Comparison of ENCODE assay signal across 1 cellular context in the genomic region with DNA sequence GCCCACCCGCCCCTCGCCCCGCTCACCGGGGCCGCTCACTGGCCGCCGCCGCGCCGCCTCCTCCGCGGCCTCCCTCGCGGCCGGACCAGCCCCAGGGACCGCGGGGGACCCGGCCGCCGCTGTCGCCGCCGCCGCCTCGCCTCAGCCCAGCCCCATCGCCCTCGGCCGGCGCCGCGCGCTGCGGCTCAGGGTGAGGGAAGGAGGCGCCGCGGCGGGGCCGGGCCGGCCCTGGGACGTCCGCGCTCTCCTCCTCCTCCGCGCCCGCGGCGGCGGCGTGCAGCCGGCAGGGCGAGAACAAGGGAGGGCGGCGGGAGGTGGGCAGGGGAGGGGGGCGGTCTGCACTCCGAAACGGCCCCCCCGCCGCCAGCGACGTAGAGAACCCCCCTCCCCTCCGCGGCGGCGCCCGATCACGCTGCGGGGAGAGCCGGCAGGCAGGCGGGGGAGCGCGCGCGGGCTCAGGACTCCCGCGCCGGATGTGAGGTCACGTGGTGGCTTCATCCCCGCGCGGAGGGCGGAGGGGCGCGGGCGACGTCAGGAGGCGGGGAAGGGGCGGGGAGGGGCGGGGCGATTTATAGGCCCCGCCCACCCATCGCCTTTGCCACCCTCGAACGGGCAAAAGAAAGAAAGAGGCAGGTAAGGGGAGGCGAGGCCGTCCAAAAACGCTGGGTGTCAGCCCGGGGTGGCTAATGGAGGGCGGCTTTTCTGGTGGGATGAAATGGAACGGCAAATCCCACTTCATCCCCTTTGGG.
TF ChIP-seq lines count a peak whose summit lies in the region.

A gene (minus strand): TSS at position 463 of the 749 bp plus-strand sequence. CDS start 24,812 bp downstream, outside the sequence.

TF ChIP-seq in K562, 482 proteins besides CTCF, POLR2A, EP300 and RAD21 (continued from another document and continues in another):
- TF ChIP-seq, protein P1, sequence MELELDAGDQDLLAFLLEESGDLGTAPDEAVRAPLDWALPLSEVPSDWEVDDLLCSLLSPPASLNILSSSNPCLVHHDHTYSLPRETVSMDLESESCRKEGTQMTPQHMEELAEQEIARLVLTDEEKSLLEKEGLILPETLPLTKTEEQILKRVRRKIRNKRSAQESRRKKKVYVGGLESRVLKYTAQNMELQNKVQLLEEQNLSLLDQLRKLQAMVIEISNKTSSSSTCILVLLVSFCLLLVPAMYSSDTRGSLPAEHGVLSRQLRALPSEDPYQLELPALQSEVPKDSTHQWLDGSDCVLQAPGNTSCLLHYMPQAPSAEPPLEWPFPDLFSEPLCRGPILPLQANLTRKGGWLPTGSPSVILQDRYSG (tag; conservative IDR thresholded peaks at IDR 0.05; ENCODE audit: low read depth): no peak
- no peak for TF ChIP-seq ZNF184 (CRISPR knock-in tag; IDR thresholded peaks at IDR 0.05)
- TF ChIP-seq, protein P2, sequence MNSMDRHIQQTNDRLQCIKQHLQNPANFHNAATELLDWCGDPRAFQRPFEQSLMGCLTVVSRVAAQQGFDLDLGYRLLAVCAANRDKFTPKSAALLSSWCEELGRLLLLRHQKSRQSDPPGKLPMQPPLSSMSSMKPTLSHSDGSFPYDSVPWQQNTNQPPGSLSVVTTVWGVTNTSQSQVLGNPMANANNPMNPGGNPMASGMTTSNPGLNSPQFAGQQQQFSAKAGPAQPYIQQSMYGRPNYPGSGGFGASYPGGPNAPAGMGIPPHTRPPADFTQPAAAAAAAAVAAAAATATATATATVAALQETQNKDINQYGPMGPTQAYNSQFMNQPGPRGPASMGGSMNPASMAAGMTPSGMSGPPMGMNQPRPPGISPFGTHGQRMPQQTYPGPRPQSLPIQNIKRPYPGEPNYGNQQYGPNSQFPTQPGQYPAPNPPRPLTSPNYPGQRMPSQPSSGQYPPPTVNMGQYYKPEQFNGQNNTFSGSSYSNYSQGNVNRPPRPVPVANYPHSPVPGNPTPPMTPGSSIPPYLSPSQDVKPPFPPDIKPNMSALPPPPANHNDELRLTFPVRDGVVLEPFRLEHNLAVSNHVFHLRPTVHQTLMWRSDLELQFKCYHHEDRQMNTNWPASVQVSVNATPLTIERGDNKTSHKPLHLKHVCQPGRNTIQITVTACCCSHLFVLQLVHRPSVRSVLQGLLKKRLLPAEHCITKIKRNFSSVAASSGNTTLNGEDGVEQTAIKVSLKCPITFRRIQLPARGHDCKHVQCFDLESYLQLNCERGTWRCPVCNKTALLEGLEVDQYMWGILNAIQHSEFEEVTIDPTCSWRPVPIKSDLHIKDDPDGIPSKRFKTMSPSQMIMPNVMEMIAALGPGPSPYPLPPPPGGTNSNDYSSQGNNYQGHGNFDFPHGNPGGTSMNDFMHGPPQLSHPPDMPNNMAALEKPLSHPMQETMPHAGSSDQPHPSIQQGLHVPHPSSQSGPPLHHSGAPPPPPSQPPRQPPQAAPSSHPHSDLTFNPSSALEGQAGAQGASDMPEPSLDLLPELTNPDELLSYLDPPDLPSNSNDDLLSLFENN (IDR thresholded peaks at IDR 0.05; ENCODE audit: low read depth in 2 of 2, low read length in 2 of 2): no peak
- TF ChIP-seq ATF1 (CRISPR knock-in tag; IDR thresholded peaks at IDR 0.05): no peak
- peak; percentile 66 for TF ChIP-seq ATF1 (tag; IDR thresholded peaks at IDR 0.05)
- TF ChIP-seq RBM14 (IDR thresholded peaks at IDR 0.05; ENCODE audit: borderline replicate concordance, insufficient read depth, low read depth, low read length): no peak
- peak; percentile 39 for TF ChIP-seq POLR2B (IDR thresholded peaks at IDR 0.05; ENCODE audit: low read depth, partially characterized antibody)
- peak; percentile 40 for TF ChIP-seq NEUROD1 (IDR thresholded peaks at IDR 0.05; ENCODE audit: borderline replicate concordance, low read depth, low read length, partially characterized antibody)
- TF ChIP-seq, protein P3, sequence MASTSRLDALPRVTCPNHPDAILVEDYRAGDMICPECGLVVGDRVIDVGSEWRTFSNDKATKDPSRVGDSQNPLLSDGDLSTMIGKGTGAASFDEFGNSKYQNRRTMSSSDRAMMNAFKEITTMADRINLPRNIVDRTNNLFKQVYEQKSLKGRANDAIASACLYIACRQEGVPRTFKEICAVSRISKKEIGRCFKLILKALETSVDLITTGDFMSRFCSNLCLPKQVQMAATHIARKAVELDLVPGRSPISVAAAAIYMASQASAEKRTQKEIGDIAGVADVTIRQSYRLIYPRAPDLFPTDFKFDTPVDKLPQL (IDR thresholded peaks at IDR 0.05; ENCODE audit: extremely low read depth, insufficient read length): no peak
- no peak for TF ChIP-seq IFI16 (CRISPR knock-in tag; IDR thresholded peaks at IDR 0.05)
- no peak for TF ChIP-seq BRF1 (IDR thresholded peaks at IDR 0.05; ENCODE audit: borderline replicate concordance, extremely low read depth, insufficient read length)
- TF ChIP-seq, protein P4, sequence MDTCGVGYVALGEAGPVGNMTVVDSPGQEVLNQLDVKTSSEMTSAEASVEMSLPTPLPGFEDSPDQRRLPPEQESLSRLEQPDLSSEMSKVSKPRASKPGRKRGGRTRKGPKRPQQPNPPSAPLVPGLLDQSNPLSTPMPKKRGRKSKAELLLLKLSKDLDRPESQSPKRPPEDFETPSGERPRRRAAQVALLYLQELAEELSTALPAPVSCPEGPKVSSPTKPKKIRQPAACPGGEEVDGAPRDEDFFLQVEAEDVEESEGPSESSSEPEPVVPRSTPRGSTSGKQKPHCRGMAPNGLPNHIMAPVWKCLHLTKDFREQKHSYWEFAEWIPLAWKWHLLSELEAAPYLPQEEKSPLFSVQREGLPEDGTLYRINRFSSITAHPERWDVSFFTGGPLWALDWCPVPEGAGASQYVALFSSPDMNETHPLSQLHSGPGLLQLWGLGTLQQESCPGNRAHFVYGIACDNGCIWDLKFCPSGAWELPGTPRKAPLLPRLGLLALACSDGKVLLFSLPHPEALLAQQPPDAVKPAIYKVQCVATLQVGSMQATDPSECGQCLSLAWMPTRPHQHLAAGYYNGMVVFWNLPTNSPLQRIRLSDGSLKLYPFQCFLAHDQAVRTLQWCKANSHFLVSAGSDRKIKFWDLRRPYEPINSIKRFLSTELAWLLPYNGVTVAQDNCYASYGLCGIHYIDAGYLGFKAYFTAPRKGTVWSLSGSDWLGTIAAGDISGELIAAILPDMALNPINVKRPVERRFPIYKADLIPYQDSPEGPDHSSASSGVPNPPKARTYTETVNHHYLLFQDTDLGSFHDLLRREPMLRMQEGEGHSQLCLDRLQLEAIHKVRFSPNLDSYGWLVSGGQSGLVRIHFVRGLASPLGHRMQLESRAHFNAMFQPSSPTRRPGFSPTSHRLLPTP (IDR thresholded peaks at IDR 0.05; ENCODE audit: borderline replicate concordance, extremely low read depth, insufficient read length): no peak
- no peak for TF ChIP-seq ESRRB (CRISPR knock-in tag; IDR thresholded peaks at IDR 0.05; ENCODE audit: borderline replicate concordance)
- TF ChIP-seq, protein P5, sequence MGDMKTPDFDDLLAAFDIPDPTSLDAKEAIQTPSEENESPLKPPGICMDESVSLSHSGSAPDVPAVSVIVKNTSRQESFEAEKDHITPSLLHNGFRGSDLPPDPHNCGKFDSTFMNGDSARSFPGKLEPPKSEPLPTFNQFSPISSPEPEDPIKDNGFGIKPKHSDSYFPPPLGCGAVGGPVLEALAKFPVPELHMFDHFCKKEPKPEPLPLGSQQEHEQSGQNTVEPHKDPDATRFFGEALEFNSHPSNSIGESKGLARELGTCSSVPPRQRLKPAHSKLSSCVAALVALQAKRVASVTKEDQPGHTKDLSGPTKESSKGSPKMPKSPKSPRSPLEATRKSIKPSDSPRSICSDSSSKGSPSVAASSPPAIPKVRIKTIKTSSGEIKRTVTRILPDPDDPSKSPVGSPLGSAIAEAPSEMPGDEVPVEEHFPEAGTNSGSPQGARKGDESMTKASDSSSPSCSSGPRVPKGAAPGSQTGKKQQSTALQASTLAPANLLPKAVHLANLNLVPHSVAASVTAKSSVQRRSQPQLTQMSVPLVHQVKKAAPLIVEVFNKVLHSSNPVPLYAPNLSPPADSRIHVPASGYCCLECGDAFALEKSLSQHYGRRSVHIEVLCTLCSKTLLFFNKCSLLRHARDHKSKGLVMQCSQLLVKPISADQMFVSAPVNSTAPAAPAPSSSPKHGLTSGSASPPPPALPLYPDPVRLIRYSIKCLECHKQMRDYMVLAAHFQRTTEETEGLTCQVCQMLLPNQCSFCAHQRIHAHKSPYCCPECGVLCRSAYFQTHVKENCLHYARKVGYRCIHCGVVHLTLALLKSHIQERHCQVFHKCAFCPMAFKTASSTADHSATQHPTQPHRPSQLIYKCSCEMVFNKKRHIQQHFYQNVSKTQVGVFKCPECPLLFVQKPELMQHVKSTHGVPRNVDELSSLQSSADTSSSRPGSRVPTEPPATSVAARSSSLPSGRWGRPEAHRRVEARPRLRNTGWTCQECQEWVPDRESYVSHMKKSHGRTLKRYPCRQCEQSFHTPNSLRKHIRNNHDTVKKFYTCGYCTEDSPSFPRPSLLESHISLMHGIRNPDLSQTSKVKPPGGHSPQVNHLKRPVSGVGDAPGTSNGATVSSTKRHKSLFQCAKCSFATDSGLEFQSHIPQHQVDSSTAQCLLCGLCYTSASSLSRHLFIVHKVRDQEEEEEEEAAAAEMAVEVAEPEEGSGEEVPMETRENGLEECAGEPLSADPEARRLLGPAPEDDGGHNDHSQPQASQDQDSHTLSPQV (IDR thresholded peaks at IDR 0.05): no peak
- TF ChIP-seq, protein P6, sequence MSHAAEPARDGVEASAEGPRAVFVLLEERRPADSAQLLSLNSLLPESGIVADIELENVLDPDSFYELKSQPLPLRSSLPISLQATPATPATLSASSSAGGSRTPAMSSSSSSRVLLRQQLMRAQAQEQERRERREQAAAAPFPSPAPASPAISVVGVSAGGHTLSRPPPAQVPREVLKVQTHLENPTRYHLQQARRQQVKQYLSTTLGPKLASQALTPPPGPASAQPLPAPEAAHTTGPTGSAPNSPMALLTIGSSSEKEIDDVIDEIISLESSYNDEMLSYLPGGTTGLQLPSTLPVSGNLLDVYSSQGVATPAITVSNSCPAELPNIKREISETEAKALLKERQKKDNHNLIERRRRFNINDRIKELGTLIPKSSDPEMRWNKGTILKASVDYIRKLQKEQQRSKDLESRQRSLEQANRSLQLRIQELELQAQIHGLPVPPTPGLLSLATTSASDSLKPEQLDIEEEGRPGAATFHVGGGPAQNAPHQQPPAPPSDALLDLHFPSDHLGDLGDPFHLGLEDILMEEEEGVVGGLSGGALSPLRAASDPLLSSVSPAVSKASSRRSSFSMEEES (CRISPR knock-in tag; IDR thresholded peaks at IDR 0.05): peak; percentile 96
- TF ChIP-seq GTF2E2 (tag; IDR thresholded peaks at IDR 0.05): no peak
- peak; percentile 72 for TF ChIP-seq ZNF766 (CRISPR knock-in tag; conservative IDR thresholded peaks at IDR 0.05)
- TF ChIP-seq ZNF24 (IDR thresholded peaks at IDR 0.05): no peak
- TF ChIP-seq HNRNPK (IDR thresholded peaks at IDR 0.05; ENCODE audit: low read depth, low read length, poor library complexity, severe bottlenecking): peak; percentile 19
- peak; percentile 89 for TF ChIP-seq CREM (IDR thresholded peaks at IDR 0.05; ENCODE audit: low read depth)
- no peak for TF ChIP-seq NR2C2 (CRISPR knock-in tag; IDR thresholded peaks at IDR 0.05)
- TF ChIP-seq NR2C2 (tag; IDR thresholded peaks at IDR 0.05): no peak
- TF ChIP-seq KDM5B (IDR thresholded peaks at IDR 0.05; ENCODE audit: insufficient replicate concordance, low read depth, low read length): peak; percentile 63
- TF ChIP-seq MCM5 (IDR thresholded peaks at IDR 0.05; ENCODE audit: low read depth): no peak
- TF ChIP-seq TGIF2 (CRISPR knock-in tag; IDR thresholded peaks at IDR 0.05): peak; percentile 61; the same call in 1 of the 2 replicates
- TF ChIP-seq, protein P7, sequence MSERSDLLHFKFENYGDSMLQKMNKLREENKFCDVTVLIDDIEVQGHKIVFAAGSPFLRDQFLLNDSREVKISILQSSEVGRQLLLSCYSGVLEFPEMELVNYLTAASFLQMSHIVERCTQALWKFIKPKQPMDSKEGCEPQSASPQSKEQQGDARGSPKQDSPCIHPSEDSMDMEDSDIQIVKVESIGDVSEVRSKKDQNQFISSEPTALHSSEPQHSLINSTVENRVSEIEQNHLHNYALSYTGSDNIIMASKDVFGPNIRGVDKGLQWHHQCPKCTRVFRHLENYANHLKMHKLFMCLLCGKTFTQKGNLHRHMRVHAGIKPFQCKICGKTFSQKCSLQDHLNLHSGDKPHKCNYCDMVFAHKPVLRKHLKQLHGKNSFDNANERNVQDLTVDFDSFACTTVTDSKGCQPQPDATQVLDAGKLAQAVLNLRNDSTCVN (CRISPR knock-in tag; IDR thresholded peaks at IDR 0.05): no peak
- TF ChIP-seq NONO (IDR thresholded peaks at IDR 0.05; ENCODE audit: low read depth in 2 of 2, low read length in 1 of 2): peak; percentile 9 to 44; a peak in 1 of 4 replicates
- TF ChIP-seq, protein P8, sequence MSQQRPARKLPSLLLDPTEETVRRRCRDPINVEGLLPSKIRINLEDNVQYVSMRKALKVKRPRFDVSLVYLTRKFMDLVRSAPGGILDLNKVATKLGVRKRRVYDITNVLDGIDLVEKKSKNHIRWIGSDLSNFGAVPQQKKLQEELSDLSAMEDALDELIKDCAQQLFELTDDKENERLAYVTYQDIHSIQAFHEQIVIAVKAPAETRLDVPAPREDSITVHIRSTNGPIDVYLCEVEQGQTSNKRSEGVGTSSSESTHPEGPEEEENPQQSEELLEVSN (IDR thresholded peaks at IDR 0.05; ENCODE audit: borderline replicate concordance in 1 of 2, extremely low read depth in 1 of 2, insufficient read depth in 1 of 2, insufficient read length in 1 of 2, low read depth in 1 of 2, low read length in 1 of 2, poor library complexity in 1 of 2, severe bottlenecking in 1 of 2): peak; percentile 74 to 96
- TF ChIP-seq MBD2 (IDR thresholded peaks at IDR 0.05; ENCODE audit: borderline replicate concordance, low read depth): peak; percentile 15; the same call in 1 of the 2 replicates
- TF ChIP-seq TAF9B (IDR thresholded peaks at IDR 0.05; ENCODE audit: partially characterized antibody): peak; percentile 2
- TF ChIP-seq YY1 (IDR thresholded peaks at IDR 0.05; ENCODE audit: borderline replicate concordance in 1 of 3, control insufficient read depth in 1 of 3, extremely low read depth in 1 of 3, insufficient read depth in 3 of 3, insufficient read length in 1 of 3, insufficient replicate concordance in 2 of 3, low read depth in 1 of 3, low read length in 2 of 3): peak in 1 of 3 experiments; percentile 51
- peak; percentile 54 for TF ChIP-seq RBFOX2 (IDR thresholded peaks at IDR 0.05; ENCODE audit: low read depth, low read length)
- no peak for TF ChIP-seq ZNF253 (CRISPR knock-in tag; conservative IDR thresholded peaks at IDR 0.05)
- TF ChIP-seq RHOXF2B (CRISPR knock-in tag; conservative IDR thresholded peaks at IDR 0.05): no peak
- TF ChIP-seq SIX5 (IDR thresholded peaks at IDR 0.05; ENCODE audit: borderline replicate concordance in 1 of 2, insufficient read depth in 1 of 2, low read depth in 1 of 2, low read length in 2 of 2): no peak
- no peak for TF ChIP-seq OTX1 (CRISPR knock-in tag; IDR thresholded peaks at IDR 0.05)
- no peak for TF ChIP-seq RBM22 (IDR thresholded peaks at IDR 0.05; ENCODE audit: low read depth, low read length, poor library complexity, severe bottlenecking)
- TF ChIP-seq ETV1 (tag; conservative IDR thresholded peaks at IDR 0.05; ENCODE audit: low read depth): peak; percentile 37
- TF ChIP-seq HMGN3 (IDR thresholded peaks at IDR 0.05; ENCODE audit: borderline replicate concordance, extremely low read depth, insufficient read length, low read depth, low read length): peak; percentile 64
- TF ChIP-seq, protein P9, sequence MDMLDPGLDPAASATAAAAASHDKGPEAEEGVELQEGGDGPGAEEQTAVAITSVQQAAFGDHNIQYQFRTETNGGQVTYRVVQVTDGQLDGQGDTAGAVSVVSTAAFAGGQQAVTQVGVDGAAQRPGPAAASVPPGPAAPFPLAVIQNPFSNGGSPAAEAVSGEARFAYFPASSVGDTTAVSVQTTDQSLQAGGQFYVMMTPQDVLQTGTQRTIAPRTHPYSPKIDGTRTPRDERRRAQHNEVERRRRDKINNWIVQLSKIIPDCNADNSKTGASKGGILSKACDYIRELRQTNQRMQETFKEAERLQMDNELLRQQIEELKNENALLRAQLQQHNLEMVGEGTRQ (CRISPR knock-in tag; IDR thresholded peaks at IDR 0.05): peak; percentile 92
- TF ChIP-seq GABPB1 (CRISPR knock-in tag; IDR thresholded peaks at IDR 0.05): peak; percentile 85
